12 cellular contexts compared by ENCODE assay signal in the genomic region with DNA sequence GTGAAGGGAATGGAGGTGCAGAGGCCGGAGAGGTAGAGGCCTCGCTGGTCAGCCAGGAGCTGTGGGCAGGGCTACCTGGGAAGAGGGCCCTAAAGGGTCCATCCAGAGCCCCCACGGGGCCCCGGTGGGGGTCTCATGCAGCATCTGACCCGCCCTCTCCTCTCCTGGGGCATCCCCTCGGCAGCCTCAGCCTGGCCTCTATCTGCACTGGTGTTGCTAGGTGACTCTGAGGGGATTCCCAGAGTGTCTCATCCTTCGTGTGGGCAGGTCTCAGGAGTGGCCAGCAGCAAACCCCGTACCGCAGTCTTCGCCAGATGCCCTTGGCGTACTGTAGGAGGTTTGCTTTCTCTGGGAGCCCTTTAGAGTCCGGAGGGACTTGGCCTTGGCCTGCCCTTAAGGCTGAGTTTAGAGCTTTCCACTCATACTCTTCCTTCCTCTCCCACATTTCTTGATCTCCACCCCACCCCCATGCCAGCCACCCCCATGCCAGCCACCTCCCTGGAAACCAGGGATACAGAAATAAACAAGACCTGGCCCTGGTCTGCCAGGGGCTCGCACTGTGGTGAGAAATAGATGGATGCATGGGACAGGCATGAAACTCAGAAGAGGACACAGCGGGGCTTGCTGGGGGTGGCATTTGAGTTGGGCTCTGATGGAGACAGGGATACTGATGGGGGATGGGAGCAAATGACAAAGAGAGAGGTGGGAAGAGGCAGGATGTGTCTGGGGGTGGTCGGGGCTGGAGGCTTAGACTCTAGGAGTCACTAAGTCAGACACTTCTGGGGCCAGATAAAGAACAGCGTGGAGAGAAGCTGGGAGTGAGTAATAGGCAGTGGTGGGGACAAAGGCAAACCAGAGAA. TPM values are rescaled to one million over a fixed set of nuclear protein-coding genes. Genes with fewer than 3 reads are reported as not detected.
DNase-seq lines count a peak whose midpoint lies in the region; ATAC-seq and TF ChIP-seq lines count a peak whose summit lies in the region.
"Had no signal": no experiment of that assay in that cellular context is flagged by ENCODE, and none has a peak within 500 bp of the region (broad histone marks: within the 10 kb centered on the region; RNA-seq: fewer than 3 reads in every experiment).

No MANE protein-coding gene starts in this region.

- peaks cover 4 to 11% of the 10 kb centered on the region in 2 donors for H3K4me1 Mint-ChIP-seq in natural killer cell treated with Interleukin-12 subunit alpha and Interleukin-12 subunit beta and Interleukin-15 and Interleukin-18, amount 100 ng/mL, for 72 hours (ENCODE audit: low read depth in 2 of 2)
- peaks cover 4 to 6% of the 10 kb centered on the region in 2 donors for H3K4me1 Mint-ChIP-seq in natural killer cell

- H3K4me1 ChIP-seq in aorta (ENCODE audit: control insufficient read depth in 1 of 2, insufficient read depth in 2 of 2, low read length in 2 of 2) (no peaks in the 10 kb centered on the region), OCI-LY7 (ENCODE audit: insufficient read depth, low read length, poor library complexity, severe bottlenecking) (peaks cover 9% of the 10 kb centered on the region), esophagus muscularis mucosa (peaks cover 0 to 16% (median 15%) of the 10 kb centered on the region in 4 donors)

- H3K9me3 ChIP-seq in aorta (ENCODE audit: control insufficient read depth, low read length) (no peaks in the 10 kb centered on the region), OCI-LY7 (ENCODE audit: low read length) (no peaks in the 10 kb centered on the region), esophagus muscularis mucosa (no peaks in the 10 kb centered on the region)

- no peak overlapping the region for H3K4me2 ChIP-seq in OCI-LY7 (ENCODE audit: low read length)
- H3K4me2 ChIP-seq: KMS-11 had no signal

- H3K27me3 ChIP-seq in aorta (ENCODE audit: control insufficient read depth in 1 of 2, insufficient read depth in 2 of 2, low read length in 1 of 2): no peaks in the 10 kb centered on the region
- H3K27me3 ChIP-seq in esophagus muscularis mucosa: no peaks in the 10 kb centered on the region

- H3K36me3 ChIP-seq in aorta (ENCODE audit: control insufficient read depth in 1 of 2, insufficient read depth in 2 of 2, low read length in 1 of 2): no peaks in the 10 kb centered on the region
- no peaks in the 10 kb centered on the region for H3K36me3 ChIP-seq in OCI-LY7 (ENCODE audit: insufficient read depth, low read length)
- no peaks in the 10 kb centered on the region for H3K36me3 ChIP-seq in esophagus muscularis mucosa

- no peaks in the 10 kb centered on the region for H3K36me3 Mint-ChIP-seq in natural killer cell treated with Interleukin-12 subunit alpha and Interleukin-12 subunit beta and Interleukin-15 and Interleukin-18, amount 100 ng/mL, for 72 hours
- no peaks in the 10 kb centered on the region for H3K36me3 Mint-ChIP-seq in natural killer cell
- H3K36me3 Mint-ChIP-seq: activated naive CD4-positive, alpha-beta T cell treated with anti-CD3 and anti-CD28 coated beads, Interleukin-2, amount 50 U/mL, for 24 hours had no signal

- CTCF ChIA-PET in OCI-LY7 (lab: Charles Lee; ENCODE audit: unreplicated experiment): interaction anchor here (0.6 to 1.1 kb wide), 3 partner anchors 18 to 55 kb away, joined by 3 read pairs; no protein-coding TSS in a partner anchor

- H3K4me3 ChIP-seq in aorta (ENCODE audit: low read length in 2 of 2): no peak overlapping the region
- no peak overlapping the region for H3K4me3 ChIP-seq in OCI-LY7 (ENCODE audit: low read depth, low read length, poor library complexity, severe bottlenecking)
- H3K4me3 ChIP-seq in esophagus muscularis mucosa: no peak overlapping the region

- no peaks in the 10 kb centered on the region for H3K79me2 ChIP-seq in OCI-LY7 (ENCODE audit: insufficient read depth, low read depth, low read length)

- no peak for TF ChIP-seq EP300 in esophagus muscularis mucosa (IDR thresholded peaks at IDR 0.05)

- no peak for TF ChIP-seq POLR2A in esophagus muscularis mucosa (IDR thresholded peaks at IDR 0.05; ENCODE audit: low read depth)

- H3K27ac Mint-ChIP-seq in natural killer cell treated with Interleukin-12 subunit alpha and Interleukin-12 subunit beta and Interleukin-15 and Interleukin-18, amount 100 ng/mL, for 72 hours: peak overlapping the region in 1 of 2 donors; percentile 14
- no peak overlapping the region for H3K27ac Mint-ChIP-seq in natural killer cell
- H3K27ac Mint-ChIP-seq: activated naive CD4-positive, alpha-beta T cell treated with anti-CD3 and anti-CD28 coated beads, Interleukin-2, amount 50 U/mL, for 24 hours had no signal

- peak; percentile 53 to 55 for ATAC-seq in natural killer cell treated with Interleukin-12 subunit alpha and Interleukin-12 subunit beta and Interleukin-15 and Interleukin-18, amount 100 ng/mL, for 72 hours
- ATAC-seq in natural killer cell (no peak), aorta (ENCODE audit: low FRiP score) (no peak)

- H3K27ac ChIP-seq in aorta (ENCODE audit: low read depth in 1 of 2, low read length in 2 of 2): no peak overlapping the region
- H3K27ac ChIP-seq in OCI-LY7 (ENCODE audit: low read depth, low read length, poor library complexity, severe bottlenecking): no peak overlapping the region
- no peak overlapping the region for H3K27ac ChIP-seq in esophagus muscularis mucosa (replicated peaks in 1 of 4)
- H3K27ac ChIP-seq: C4-2B, KMS-11 had no signal

- no peaks in the 10 kb centered on the region for H4K20me1 ChIP-seq in OCI-LY7 (ENCODE audit: insufficient read depth, low read length)

- intact Hi-C loops in natural killer cell (cut with micrococcal nuclease) (no loop called here), aorta (cut with DNase I) (no loop called here), OCI-LY7 (cut with micrococcal nuclease; ENCODE audit: unreplicated experiment) (no loop called here), esophagus muscularis mucosa (cut with DNase I) (no loop called here)

- H3K9me2 ChIP-seq in OCI-LY7 (ENCODE audit: insufficient read depth, low read length): no peaks in the 10 kb centered on the region

- 79 to 84% methylated on average over 16 of the region's 16 CpGs for WGBS in aorta, 2 donors
- 71% methylated on average over 7 of the region's 16 CpGs for WGBS in esophagus muscularis mucosa

- H3K27me3 Mint-ChIP-seq in natural killer cell treated with Interleukin-12 subunit alpha and Interleukin-12 subunit beta and Interleukin-15 and Interleukin-18, amount 100 ng/mL, for 72 hours: peaks cover 0 to 8% of the 10 kb centered on the region in 2 donors
- H3K27me3 Mint-ChIP-seq in natural killer cell (ENCODE audit: low read depth in 2 of 2): peaks cover 0 to 14% of the 10 kb centered on the region in 2 donors
- H3K27me3 Mint-ChIP-seq: activated naive CD4-positive, alpha-beta T cell treated with anti-CD3 and anti-CD28 coated beads, Interleukin-2, amount 50 U/mL, for 24 hours had no signal

- no peak overlapping the region for H3K4me3 Mint-ChIP-seq in natural killer cell treated with Interleukin-12 subunit alpha and Interleukin-12 subunit beta and Interleukin-15 and Interleukin-18, amount 100 ng/mL, for 72 hours
- H3K4me3 Mint-ChIP-seq in natural killer cell: no peak overlapping the region
- H3K4me3 Mint-ChIP-seq: activated naive CD4-positive, alpha-beta T cell treated with anti-CD3 and anti-CD28 coated beads, Interleukin-2, amount 50 U/mL, for 24 hours had no signal

- DNase-seq in natural killer cell treated with Interleukin-12 subunit alpha and Interleukin-12 subunit beta and Interleukin-15 and Interleukin-18, amount 100 ng/mL, for 72 hours (ENCODE audit: low spot score): no peak
- no peak for DNase-seq in natural killer cell
- peak; percentile 23 to 37 for DNase-seq in activated CD4-positive, alpha-beta T cell treated with anti-CD3 and anti-CD28 coated beads, Interleukin-2, amount 50 U/mL, for 48 hours
- DNase-seq in kidney tubule cell (ENCODE audit: low spot score): peak; percentile 20
- peak; percentile 40 to 46 for DNase-seq in aorta
- DNase-seq in OCI-LY7 (ENCODE audit: low spot score): no peak
- no peak for DNase-seq in esophagus muscularis mucosa (ENCODE audit: extremely low spot score)
- DNase-seq in NK-92 (lab: John Stamatoyannopoulos, UW; ENCODE audit: unreplicated experiment): no peak
- DNase-seq: NCI-H774 had no signal

- no peaks in the 10 kb centered on the region for H3K9me3 Mint-ChIP-seq in natural killer cell treated with Interleukin-12 subunit alpha and Interleukin-12 subunit beta and Interleukin-15 and Interleukin-18, amount 100 ng/mL, for 72 hours
- no peaks in the 10 kb centered on the region for H3K9me3 Mint-ChIP-seq in natural killer cell
- H3K9me3 Mint-ChIP-seq: activated naive CD4-positive, alpha-beta T cell treated with anti-CD3 and anti-CD28 coated beads, Interleukin-2, amount 50 U/mL, for 24 hours had no signal

- BruUV-seq in OCI-LY7 (replicated peaks; lab: Mats Ljungman, UMichigan): no TSS peak

- POLR2A ChIA-PET in OCI-LY7 (lab: Charles Lee): interaction anchor here (0.5 kb wide), 1 partner anchor 51 kb away, joined by 3 read pairs; no protein-coding TSS in a partner anchor

- H2AFZ ChIP-seq in OCI-LY7 (ENCODE audit: low read length): no peak overlapping the region

- no peak for TF ChIP-seq CTCF in natural killer cell (IDR thresholded peaks at IDR 0.05)
- TF ChIP-seq CTCF in OCI-LY7 (conservative IDR thresholded peaks at IDR 0.05; ENCODE audit: low read length): no peak
- no peak for TF ChIP-seq CTCF in esophagus muscularis mucosa (IDR thresholded peaks at IDR 0.05)

RNA-seq across cellular contexts. Expression of gene SLC5A10, which starts 9.9 kb away (rescaled TPM):
- total RNA-seq in natural killer cell treated with Interleukin-12 subunit alpha and Interleukin-12 subunit beta and Interleukin-15 and Interleukin-18, amount 100 ng/mL, for 72 hours: not detected
- under 1 TPM in 1 of 3 donors, not detected in 2; 0.28 TPM for total RNA-seq in natural killer cell
- total RNA-seq in aorta: not detected
- polyA plus RNA-seq in aorta: under 1 TPM in 1 of 2 donors, not detected in 1; 0.23 TPM
- not detected in 2 replicates for total RNA-seq in OCI-LY7 (2014; rRNA removed; shearing (Covaris generic))
- total RNA-seq in OCI-LY7 (2022): not detected in 2 replicates
- total RNA-seq in esophagus muscularis mucosa: not detected

RNA-seq across cellular contexts. Expression of gene FAM83G, which starts 42.7 kb away (rescaled TPM):
- 1 to 10 TPM; 1.4 to 2.6 TPM for total RNA-seq in natural killer cell treated with Interleukin-12 subunit alpha and Interleukin-12 subunit beta and Interleukin-15 and Interleukin-18, amount 100 ng/mL, for 72 hours
- total RNA-seq in natural killer cell (1 to 10 TPM; 3.8 to 6.5 (median 4.3) TPM), aorta (10 to 100 TPM in 1 of 2 donors, 1 to 10 TPM in 1; 7.1 to 12.9 TPM), OCI-LY7 (2022) (9.1 and 10.4 TPM in 2 replicates), esophagus muscularis mucosa (10 to 100 TPM in 2 of 4 donors, 1 to 10 TPM in 2; 3.7 to 16.7 (median 11.8) TPM)
- 1 to 10 TPM; 2.5 to 3.4 TPM for polyA plus RNA-seq in aorta
- 5.0 and 15.3 TPM in 2 replicates for total RNA-seq in OCI-LY7 (2014; rRNA removed; shearing (Covaris generic))

Comparison
In these comparisons a context has a peak if more than half of its experiments do, and no peak if none do; other contexts are left out.
1. ATAC-seq: peak in natural killer cell treated with Interleukin-12 subunit alpha and Interleukin-12 subunit beta and Interleukin-15 and Interleukin-18, amount 100 ng/mL, for 72 hours (2 of 2); none in natural killer cell (0 of 3) and aorta (single experiment).
2. DNase-seq: peak in activated CD4-positive, alpha-beta T cell treated with anti-CD3 and anti-CD28 coated beads, Interleukin-2, amount 50 U/mL, for 48 hours (2 of 2), kidney tubule cell (single experiment) and aorta (2 of 2); none in natural killer cell treated with Interleukin-12 subunit alpha and Interleukin-12 subunit beta and Interleukin-15 and Interleukin-18, amount 100 ng/mL, for 72 hours (single experiment), natural killer cell (single experiment), OCI-LY7 (single experiment), esophagus muscularis mucosa (single experiment) and NK-92 (single experiment).